11 cellular contexts compared by ENCODE assay signal in genomic region chr20:10864076-10864672, GRCh38.
DNase-seq lines count a peak whose midpoint lies in the region; ATAC-seq, FAIRE-seq and TF ChIP-seq lines count a peak whose summit lies in the region.
"Had no signal": no experiment of that assay in that cellular context is flagged by ENCODE, and none has a peak within 500 bp of the region (broad histone marks: within the 10 kb centered on the region; RNA-seq: fewer than 3 reads in every experiment).

No MANE protein-coding gene starts in this region.

- peaks cover 3% of the 10 kb centered on the region for H3K36me3 Mint-ChIP-seq in astrocyte (ENCODE audit: low read depth, unreplicated experiment)
- H3K36me3 Mint-ChIP-seq in CD8-positive, alpha-beta memory T cell, result no peaks in the 10 kb centered on the region
- H3K36me3 Mint-ChIP-seq: activated naive CD4-positive, alpha-beta T cell treated with anti-CD3 and anti-CD28 coated beads, Interleukin-2, amount 10 ng/mL, durations not matched to agents 7 days and 5 days; immature natural killer cell had no signal

- intact Hi-C loops in left lung (cut with DNase I) (no loop called here), vagina (cut with DNase I) (no loop called here)

- no peak for TF ChIP-seq CTCF in astrocyte (IDR thresholded peaks at IDR 0.05; ENCODE audit: insufficient read depth, low read depth, low read length)
- no peak for TF ChIP-seq CTCF in left lung (IDR thresholded peaks at IDR 0.05)
- no peak for TF ChIP-seq CTCF in vagina (IDR thresholded peaks at IDR 0.05)

- H2AFZ ChIP-seq in astrocyte (ENCODE audit: low read depth, low read length), result peak overlapping the region; percentile 14

- no peaks in the 10 kb centered on the region for H3K9me3 Mint-ChIP-seq in astrocyte (ENCODE audit: unreplicated experiment)
- H3K9me3 Mint-ChIP-seq in CD8-positive, alpha-beta memory T cell, result peaks cover 0 to 3% (median 0%) of the 10 kb centered on the region in 5 donors
- H3K9me3 Mint-ChIP-seq: activated naive CD4-positive, alpha-beta T cell treated with anti-CD3 and anti-CD28 coated beads, Interleukin-2, amount 10 ng/mL, durations not matched to agents 7 days and 5 days had no signal

- H3K27ac ChIP-seq in astrocyte (ENCODE audit: low read depth, low read length) (peak overlapping the region; percentile 65), left lung (peak overlapping the region; percentile 4 to 34), vagina (peak overlapping the region; percentile 54)
- H3K27ac ChIP-seq in CD8-positive, alpha-beta memory T cell (ENCODE audit: low read depth, low read length), result no peak overlapping the region

- CTCF ChIA-PET in CD8-positive, alpha-beta memory T cell (lab: Charles Lee), result no interaction called here

- H3K4me1 ChIP-seq in astrocyte (ENCODE audit: insufficient read depth, low read length) (peaks cover 19% of the 10 kb centered on the region), left lung (peaks cover 0 to 12% of the 10 kb centered on the region in 2 donors), vagina (peaks cover 17% of the 10 kb centered on the region)
- H3K4me1 ChIP-seq in CD8-positive, alpha-beta memory T cell (ENCODE audit: insufficient read depth, low read length), result no peaks in the 10 kb centered on the region

- ATAC-seq in left lung, result peak; percentile 98

- H3K27me3 Mint-ChIP-seq in astrocyte (ENCODE audit: low read depth, unreplicated experiment), result no peaks in the 10 kb centered on the region
- peaks cover 0 to 2% of the 10 kb centered on the region in 2 donors for H3K27me3 Mint-ChIP-seq in CD8-positive, alpha-beta memory T cell
- H3K27me3 Mint-ChIP-seq: activated naive CD4-positive, alpha-beta T cell treated with anti-CD3 and anti-CD28 coated beads, Interleukin-2, amount 10 ng/mL, durations not matched to agents 7 days and 5 days had no signal

- H3K4me2 ChIP-seq in astrocyte (ENCODE audit: low read length), result peak overlapping the region; percentile 77

- peak overlapping the region; percentile 26 for H3K9ac ChIP-seq in astrocyte (ENCODE audit: low read length)

- H3K9me3 ChIP-seq in astrocyte (ENCODE audit: insufficient read depth, low read depth, low read length) (no peaks in the 10 kb centered on the region), left lung (no peaks in the 10 kb centered on the region), vagina (no peaks in the 10 kb centered on the region)
- no peaks in the 10 kb centered on the region for H3K9me3 ChIP-seq in CD8-positive, alpha-beta memory T cell (ENCODE audit: low read length)

- POLR2A ChIA-PET in CD8-positive, alpha-beta memory T cell (lab: Charles Lee), result no interaction called here

- H3K27ac Mint-ChIP-seq in astrocyte (ENCODE audit: unreplicated experiment), result peak overlapping the region; percentile 86
- H3K27ac Mint-ChIP-seq in CD8-positive, alpha-beta memory T cell, result no peak overlapping the region
- H3K27ac Mint-ChIP-seq: activated naive CD4-positive, alpha-beta T cell treated with anti-CD3 and anti-CD28 coated beads, Interleukin-2, amount 10 ng/mL, durations not matched to agents 7 days and 5 days; immature natural killer cell had no signal

- TF ChIP-seq POLR2A in vagina (IDR thresholded peaks at IDR 0.05), result no peak

- DNase-seq in NCI-H2029 (lab: John Stamatoyannopoulos, UW), result peak; percentile 26
- no peak for DNase-seq in NCI-H2029 treated with DMSO at 0.1 percent for 48 hours (lab: John Stamatoyannopoulos, UW)
- DNase-seq in astrocyte (ENCODE audit: low read depth), result peak; percentile 38
- peak; percentile 59 to 69 for DNase-seq in left lung
- DNase-seq in vagina (ENCODE audit: extremely low spot score in 2 of 2), result no peak
- no peak for DNase-seq in NCI-H1105 treated with DMSO at 0.1 percent for 48 hours (lab: John Stamatoyannopoulos, UW)
- no peak for DNase-seq in CD8-positive, alpha-beta memory T cell
- DNase-seq in NCI-H1436 treated with DMSO at 0.1 percent for 48 hours (lab: John Stamatoyannopoulos, UW), result no peak
- DNase-seq: activated naive CD4-positive, alpha-beta T cell treated with anti-CD3 and anti-CD28 coated beads, Interleukin-2, amount 10 ng/mL, durations not matched to agents 7 days and 5 days; immature natural killer cell had no signal

- no peaks in the 10 kb centered on the region for H3K79me2 ChIP-seq in astrocyte (ENCODE audit: insufficient read depth, low read length)

- H4K20me1 ChIP-seq in astrocyte (ENCODE audit: insufficient read depth, low read length), result no peaks in the 10 kb centered on the region

- no peak overlapping the region for H3K4me3 Mint-ChIP-seq in astrocyte (ENCODE audit: unreplicated experiment)
- no peak overlapping the region for H3K4me3 Mint-ChIP-seq in CD8-positive, alpha-beta memory T cell
- H3K4me3 Mint-ChIP-seq: activated naive CD4-positive, alpha-beta T cell treated with anti-CD3 and anti-CD28 coated beads, Interleukin-2, amount 10 ng/mL, durations not matched to agents 7 days and 5 days; immature natural killer cell had no signal

- FAIRE-seq in astrocyte (lab: Jason Lieb, UNC), result no peak
- FAIRE-seq: A204.1 had no signal

- H3K36me3 ChIP-seq in astrocyte (ENCODE audit: insufficient read depth, low read length) (no peaks in the 10 kb centered on the region), left lung (no peaks in the 10 kb centered on the region), vagina (no peaks in the 10 kb centered on the region)
- H3K36me3 ChIP-seq in CD8-positive, alpha-beta memory T cell (ENCODE audit: insufficient read depth, low read length), result no peaks in the 10 kb centered on the region

- peaks cover 26% of the 10 kb centered on the region for H3K4me1 Mint-ChIP-seq in astrocyte (ENCODE audit: low read depth, unreplicated experiment)
- H3K4me1 Mint-ChIP-seq in CD8-positive, alpha-beta memory T cell, result no peaks in the 10 kb centered on the region
- H3K4me1 Mint-ChIP-seq: activated naive CD4-positive, alpha-beta T cell treated with anti-CD3 and anti-CD28 coated beads, Interleukin-2, amount 10 ng/mL, durations not matched to agents 7 days and 5 days; immature natural killer cell had no signal

- H3K27me3 ChIP-seq in astrocyte (ENCODE audit: insufficient read depth, low read length), result no peaks in the 10 kb centered on the region
- no peaks in the 10 kb centered on the region for H3K27me3 ChIP-seq in left lung
- H3K27me3 ChIP-seq in vagina, result no peaks in the 10 kb centered on the region
- H3K27me3 ChIP-seq in CD8-positive, alpha-beta memory T cell (ENCODE audit: insufficient read depth, low read length, poor library complexity, severe bottlenecking), result no peaks in the 10 kb centered on the region

- H3K4me3 ChIP-seq in astrocyte (ENCODE audit: insufficient read depth, low read depth, low read length) (peak overlapping the region; percentile 7), left lung (no peak overlapping the region), vagina (no peak overlapping the region)
- H3K4me3 ChIP-seq in CD8-positive, alpha-beta memory T cell (ENCODE audit: low read length), result no peak overlapping the region

Comparison
In these comparisons a context has a peak if more than half of its experiments do, and no peak if none do; other contexts are left out.
1. DNase-seq: peak in NCI-H2029 (single experiment), astrocyte (single experiment) and left lung (2 of 2); none in NCI-H2029 treated with DMSO at 0.1 percent for 48 hours (single experiment), vagina (0 of 2), NCI-H1105 treated with DMSO at 0.1 percent for 48 hours (single experiment), CD8-positive, alpha-beta memory T cell (0 of 5) and NCI-H1436 treated with DMSO at 0.1 percent for 48 hours (single experiment).